In the genomic region with DNA sequence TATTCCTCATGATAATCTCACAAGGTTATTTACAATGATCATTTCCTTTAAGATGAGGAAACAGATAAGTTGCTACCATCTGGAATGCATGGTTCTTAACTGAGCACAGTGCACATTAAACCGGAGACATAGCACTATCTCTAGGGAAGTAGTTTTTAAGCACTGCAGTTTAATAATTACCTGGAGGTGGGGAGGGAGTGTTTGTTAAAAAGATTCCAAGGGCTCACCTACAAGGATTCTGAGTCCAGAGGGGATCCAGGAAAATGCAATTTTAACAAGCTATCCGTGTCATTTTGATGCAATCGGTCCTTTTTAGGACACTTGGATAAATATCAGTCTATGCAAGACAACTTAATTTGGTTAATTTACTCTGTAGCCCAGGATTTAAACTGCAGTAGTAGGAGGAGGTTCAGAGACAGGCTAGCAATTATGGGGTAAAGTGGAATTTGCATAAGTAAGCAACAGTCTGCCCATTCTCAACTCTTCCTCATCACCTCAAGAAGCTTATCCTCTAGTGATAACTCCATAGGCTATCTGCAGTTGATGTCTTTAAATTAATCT, we compare ENCODE assay signal across 1 cellular context.
TF ChIP-seq lines count a peak whose summit lies in the region.

No MANE protein-coding gene starts in this region.

TF ChIP-seq in HepG2, 621 proteins besides CTCF, POLR2A, EP300 and RAD21 (continued from another document):
- TF ChIP-seq, protein P1, sequence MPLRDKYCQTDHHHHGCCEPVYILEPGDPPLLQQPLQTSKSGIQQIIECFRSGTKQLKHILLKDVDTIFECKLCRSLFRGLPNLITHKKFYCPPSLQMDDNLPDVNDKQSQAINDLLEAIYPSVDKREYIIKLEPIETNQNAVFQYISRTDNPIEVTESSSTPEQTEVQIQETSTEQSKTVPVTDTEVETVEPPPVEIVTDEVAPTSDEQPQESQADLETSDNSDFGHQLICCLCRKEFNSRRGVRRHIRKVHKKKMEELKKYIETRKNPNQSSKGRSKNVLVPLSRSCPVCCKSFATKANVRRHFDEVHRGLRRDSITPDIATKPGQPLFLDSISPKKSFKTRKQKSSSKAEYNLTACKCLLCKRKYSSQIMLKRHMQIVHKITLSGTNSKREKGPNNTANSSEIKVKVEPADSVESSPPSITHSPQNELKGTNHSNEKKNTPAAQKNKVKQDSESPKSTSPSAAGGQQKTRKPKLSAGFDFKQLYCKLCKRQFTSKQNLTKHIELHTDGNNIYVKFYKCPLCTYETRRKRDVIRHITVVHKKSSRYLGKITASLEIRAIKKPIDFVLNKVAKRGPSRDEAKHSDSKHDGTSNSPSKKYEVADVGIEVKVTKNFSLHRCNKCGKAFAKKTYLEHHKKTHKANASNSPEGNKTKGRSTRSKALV (CRISPR knock-in tag; IDR thresholded peaks at IDR 0.05) = no peak
- no peak for TF ChIP-seq ATRX (CRISPR knock-in tag; IDR thresholded peaks at IDR 0.05; ENCODE audit: borderline replicate concordance)
- no peak for TF ChIP-seq ZNF12 (CRISPR knock-in tag; IDR thresholded peaks at IDR 0.05)
- TF ChIP-seq, protein P2, sequence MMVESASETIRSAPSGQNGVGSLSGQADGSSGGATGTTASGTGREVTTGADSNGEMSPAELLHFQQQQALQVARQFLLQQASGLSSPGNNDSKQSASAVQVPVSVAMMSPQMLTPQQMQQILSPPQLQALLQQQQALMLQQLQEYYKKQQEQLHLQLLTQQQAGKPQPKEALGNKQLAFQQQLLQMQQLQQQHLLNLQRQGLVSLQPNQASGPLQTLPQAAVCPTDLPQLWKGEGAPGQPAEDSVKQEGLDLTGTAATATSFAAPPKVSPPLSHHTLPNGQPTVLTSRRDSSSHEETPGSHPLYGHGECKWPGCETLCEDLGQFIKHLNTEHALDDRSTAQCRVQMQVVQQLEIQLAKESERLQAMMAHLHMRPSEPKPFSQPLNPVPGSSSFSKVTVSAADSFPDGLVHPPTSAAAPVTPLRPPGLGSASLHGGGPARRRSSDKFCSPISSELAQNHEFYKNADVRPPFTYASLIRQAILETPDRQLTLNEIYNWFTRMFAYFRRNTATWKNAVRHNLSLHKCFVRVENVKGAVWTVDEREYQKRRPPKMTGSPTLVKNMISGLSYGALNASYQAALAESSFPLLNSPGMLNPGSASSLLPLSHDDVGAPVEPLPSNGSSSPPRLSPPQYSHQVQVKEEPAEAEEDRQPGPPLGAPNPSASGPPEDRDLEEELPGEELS (CRISPR knock-in tag; IDR thresholded peaks at IDR 0.05) = peak; percentile 16; the same call in 1 of the 2 replicates
- no peak for TF ChIP-seq MLX (CRISPR knock-in tag; IDR thresholded peaks at IDR 0.05)
- TF ChIP-seq, protein P3, sequence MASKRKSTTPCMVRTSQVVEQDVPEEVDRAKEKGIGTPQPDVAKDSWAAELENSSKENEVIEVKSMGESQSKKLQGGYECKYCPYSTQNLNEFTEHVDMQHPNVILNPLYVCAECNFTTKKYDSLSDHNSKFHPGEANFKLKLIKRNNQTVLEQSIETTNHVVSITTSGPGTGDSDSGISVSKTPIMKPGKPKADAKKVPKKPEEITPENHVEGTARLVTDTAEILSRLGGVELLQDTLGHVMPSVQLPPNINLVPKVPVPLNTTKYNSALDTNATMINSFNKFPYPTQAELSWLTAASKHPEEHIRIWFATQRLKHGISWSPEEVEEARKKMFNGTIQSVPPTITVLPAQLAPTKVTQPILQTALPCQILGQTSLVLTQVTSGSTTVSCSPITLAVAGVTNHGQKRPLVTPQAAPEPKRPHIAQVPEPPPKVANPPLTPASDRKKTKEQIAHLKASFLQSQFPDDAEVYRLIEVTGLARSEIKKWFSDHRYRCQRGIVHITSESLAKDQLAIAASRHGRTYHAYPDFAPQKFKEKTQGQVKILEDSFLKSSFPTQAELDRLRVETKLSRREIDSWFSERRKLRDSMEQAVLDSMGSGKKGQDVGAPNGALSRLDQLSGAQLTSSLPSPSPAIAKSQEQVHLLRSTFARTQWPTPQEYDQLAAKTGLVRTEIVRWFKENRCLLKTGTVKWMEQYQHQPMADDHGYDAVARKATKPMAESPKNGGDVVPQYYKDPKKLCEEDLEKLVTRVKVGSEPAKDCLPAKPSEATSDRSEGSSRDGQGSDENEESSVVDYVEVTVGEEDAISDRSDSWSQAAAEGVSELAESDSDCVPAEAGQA (IDR thresholded peaks at IDR 0.05; ENCODE audit: low read depth) = no peak
- TF ChIP-seq, protein P3 (CRISPR knock-in tag; IDR thresholded peaks at IDR 0.05; ENCODE audit: borderline replicate concordance) = no peak
- TF ChIP-seq MZF1 (CRISPR knock-in tag; IDR thresholded peaks at IDR 0.05; ENCODE audit: borderline replicate concordance) = no peak
- TF ChIP-seq ZMYM4 (CRISPR knock-in tag; IDR thresholded peaks at IDR 0.05) = peak; percentile 45; the same call in 1 of the 2 replicates
- TF ChIP-seq PHF8 (CRISPR knock-in tag; IDR thresholded peaks at IDR 0.05) = no peak
- TF ChIP-seq ZNF468 (CRISPR knock-in tag; IDR thresholded peaks at IDR 0.05) = no peak
- no peak for TF ChIP-seq ADNP (CRISPR knock-in tag; IDR thresholded peaks at IDR 0.05)
- no peak for TF ChIP-seq NONO (IDR thresholded peaks at IDR 0.05)
- TF ChIP-seq NONO (CRISPR knock-in tag; conservative IDR thresholded peaks at IDR 0.05) = no peak
- TF ChIP-seq ZNF496 (CRISPR knock-in tag; IDR thresholded peaks at IDR 0.05; ENCODE audit: insufficient replicate concordance) = no peak
- TF ChIP-seq ZNF577 (CRISPR knock-in tag; IDR thresholded peaks at IDR 0.05; ENCODE audit: borderline replicate concordance, low read depth) = no peak
- TF ChIP-seq ZNF441 (CRISPR knock-in tag; IDR thresholded peaks at IDR 0.05; ENCODE audit: borderline replicate concordance) = no peak
- TF ChIP-seq, protein P4, sequence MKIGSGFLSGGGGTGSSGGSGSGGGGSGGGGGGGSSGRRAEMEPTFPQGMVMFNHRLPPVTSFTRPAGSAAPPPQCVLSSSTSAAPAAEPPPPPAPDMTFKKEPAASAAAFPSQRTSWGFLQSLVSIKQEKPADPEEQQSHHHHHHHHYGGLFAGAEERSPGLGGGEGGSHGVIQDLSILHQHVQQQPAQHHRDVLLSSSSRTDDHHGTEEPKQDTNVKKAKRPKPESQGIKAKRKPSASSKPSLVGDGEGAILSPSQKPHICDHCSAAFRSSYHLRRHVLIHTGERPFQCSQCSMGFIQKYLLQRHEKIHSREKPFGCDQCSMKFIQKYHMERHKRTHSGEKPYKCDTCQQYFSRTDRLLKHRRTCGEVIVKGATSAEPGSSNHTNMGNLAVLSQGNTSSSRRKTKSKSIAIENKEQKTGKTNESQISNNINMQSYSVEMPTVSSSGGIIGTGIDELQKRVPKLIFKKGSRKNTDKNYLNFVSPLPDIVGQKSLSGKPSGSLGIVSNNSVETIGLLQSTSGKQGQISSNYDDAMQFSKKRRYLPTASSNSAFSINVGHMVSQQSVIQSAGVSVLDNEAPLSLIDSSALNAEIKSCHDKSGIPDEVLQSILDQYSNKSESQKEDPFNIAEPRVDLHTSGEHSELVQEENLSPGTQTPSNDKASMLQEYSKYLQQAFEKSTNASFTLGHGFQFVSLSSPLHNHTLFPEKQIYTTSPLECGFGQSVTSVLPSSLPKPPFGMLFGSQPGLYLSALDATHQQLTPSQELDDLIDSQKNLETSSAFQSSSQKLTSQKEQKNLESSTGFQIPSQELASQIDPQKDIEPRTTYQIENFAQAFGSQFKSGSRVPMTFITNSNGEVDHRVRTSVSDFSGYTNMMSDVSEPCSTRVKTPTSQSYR (CRISPR knock-in tag; IDR thresholded peaks at IDR 0.05; ENCODE audit: borderline replicate concordance) = no peak
- TF ChIP-seq ETV5 (CRISPR knock-in tag; IDR thresholded peaks at IDR 0.05; ENCODE audit: borderline replicate concordance) = no peak
- TF ChIP-seq CC2D1A (CRISPR knock-in tag; IDR thresholded peaks at IDR 0.05) = no peak
- peak; percentile 38; the same call in 1 of the 2 replicates for TF ChIP-seq PITX1 (CRISPR knock-in tag; IDR thresholded peaks at IDR 0.05)
- no peak for TF ChIP-seq PRPF4 (IDR thresholded peaks at IDR 0.05; ENCODE audit: low read depth, low read length, poor library complexity, severe bottlenecking)
- no peak for TF ChIP-seq GATA4 (IDR thresholded peaks at IDR 0.05; ENCODE audit: borderline replicate concordance, low read depth)
- no peak for TF ChIP-seq MYNN (CRISPR knock-in tag; IDR thresholded peaks at IDR 0.05; ENCODE audit: low read depth)
